Comparison of ENCODE assay signal across 9 cellular contexts in the genomic region with DNA sequence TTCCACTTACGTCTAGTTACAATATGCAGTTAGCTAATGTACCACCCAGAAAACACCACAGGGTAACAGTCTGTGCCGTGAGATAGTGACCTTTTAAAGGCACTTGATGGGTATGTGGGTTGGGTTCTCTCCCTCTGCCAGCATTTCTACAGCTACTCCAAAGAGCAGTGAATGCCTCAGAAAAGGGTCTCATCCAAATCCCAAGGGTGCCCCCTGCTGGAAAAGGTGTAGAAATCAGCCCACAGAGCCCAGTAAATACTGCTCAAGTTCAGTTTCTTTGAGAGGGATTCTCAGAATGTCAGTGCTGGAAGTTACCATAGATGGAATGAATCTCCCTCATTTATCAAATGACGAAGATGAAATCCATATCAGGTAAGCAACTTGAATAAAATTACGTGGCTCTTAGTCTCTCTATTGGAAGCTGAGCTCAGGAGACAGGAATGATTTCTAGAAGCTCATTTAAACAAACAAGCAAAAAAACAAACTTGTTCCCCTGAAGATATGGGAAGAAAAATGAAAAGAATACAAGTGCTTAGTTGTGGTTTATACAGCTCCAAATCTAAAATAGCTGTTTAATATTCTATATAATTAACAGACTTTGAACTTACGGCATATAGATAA. TPM values are rescaled to one million over a fixed set of nuclear protein-coding genes. Genes with fewer than 3 reads are reported as not detected.
DNase-seq lines count a peak whose midpoint lies in the region; ATAC-seq and TF ChIP-seq lines count a peak whose summit lies in the region.
"Had no signal": no experiment of that assay in that cellular context is flagged by ENCODE, and none has a peak within 500 bp of the region (broad histone marks: within the 10 kb centered on the region; RNA-seq: fewer than 3 reads in every experiment).

No MANE protein-coding gene starts in this region.

- H3K36me3 ChIP-seq in liver (ENCODE audit: control insufficient read depth in 4 of 4, insufficient read depth in 3 of 4, low read depth in 1 of 4, low read length in 3 of 4): no peaks in the 10 kb centered on the region
- H3K36me3 ChIP-seq: uterus had no signal

- no peak overlapping the region for H3K27ac ChIP-seq in 22Rv1
- no peak overlapping the region for H3K27ac ChIP-seq in liver (ENCODE audit: low read depth in 1 of 2, low read length in 2 of 2)
- H3K27ac ChIP-seq: uterus had no signal

- TF ChIP-seq CTCF in 22Rv1 (IDR thresholded peaks at IDR 0.05) (peak; percentile 82), GM12875 (IDR thresholded peaks at IDR 0.05; ENCODE audit: borderline replicate concordance, insufficient read depth, low read depth, low read length) (peak; percentile 69), liver (IDR thresholded peaks at IDR 0.05; ENCODE audit: low read depth, low read length, missing input control) (peak; percentile 74)

- no peaks in the 10 kb centered on the region for H3K27me3 ChIP-seq in liver (ENCODE audit: control insufficient read depth in 4 of 4, insufficient read depth in 4 of 4, low read length in 3 of 4)
- H3K27me3 ChIP-seq: uterus had no signal

- peak; percentile 78 for DNase-seq in NCI-H2227 (lab: John Stamatoyannopoulos, UW; ENCODE audit: unreplicated experiment)
- peak; percentile 31 for DNase-seq in cerebellum (ENCODE audit: low spot score)
- DNase-seq in stimulated activated CD8-positive, alpha-beta memory T cell treated with anti-CD3 and anti-CD28 coated beads, Interleukin-12 subunit alpha, Interleukin-12 subunit beta, amount 100 ng/mL, for 24 hours (ENCODE audit: extremely low read depth): peak; percentile 16

- 35% methylated on average over 5 of the region's 5 CpGs for WGBS in liver

- H3K4me3 ChIP-seq in GM12875 (ENCODE audit: low read depth, low read length) (no peak overlapping the region), liver (ENCODE audit: low read depth in 1 of 3, low read length in 3 of 3) (no peak overlapping the region)
- H3K4me3 ChIP-seq: uterus had no signal

- H3K9ac ChIP-seq in liver (ENCODE audit: low read depth in 1 of 2, low read length in 2 of 2): no peak overlapping the region

- TF ChIP-seq RAD21 in liver (IDR thresholded peaks at IDR 0.05): peak; percentile 91 to 93

- H3K4me1 ChIP-seq in liver (ENCODE audit: control insufficient read depth in 4 of 4, insufficient read depth in 4 of 4, low read length in 3 of 4): no peaks in the 10 kb centered on the region
- H3K4me1 ChIP-seq: uterus had no signal

- H3K9me3 ChIP-seq in liver (ENCODE audit: control insufficient read depth in 4 of 4, low read length in 3 of 4): no peaks in the 10 kb centered on the region
- H3K9me3 ChIP-seq: uterus had no signal

- ATAC-seq in HG02973 (IDR thresholded peaks at IDR 0.05; ENCODE audit: unreplicated experiment): peak; percentile 89
- peak; percentile 65 to 80 for ATAC-seq in activated CD4-positive, CD25-positive, alpha-beta regulatory T cell treated with anti-CD3 and anti-CD28 coated beads, Interleukin-2, amount 50 U/mL, for 24 hours

TF ChIP-seq in liver, 16 proteins besides CTCF, POLR2A, EP300 and RAD21:
- TF ChIP-seq RXRA (IDR thresholded peaks at IDR 0.05) (no peak), JUND (IDR thresholded peaks at IDR 0.05) (peak in 1 of 2 donors; percentile 8), SP1 (IDR thresholded peaks at IDR 0.05) (no peak), GABPA (IDR thresholded peaks at IDR 0.05 in 1 of 2, conservative IDR thresholded peaks at IDR 0.05 in 1 of 2) (no peak), TAF1 (conservative IDR thresholded peaks at IDR 0.05) (no peak), HNF4A (conservative IDR thresholded peaks at IDR 0.05) (peak in 1 of 2 donors; percentile 19), HNF4G (IDR thresholded peaks at IDR 0.05) (no peak), NR2F2 (IDR thresholded peaks at IDR 0.05) (no peak), YY1 (IDR thresholded peaks at IDR 0.05) (no peak), FOXA1 (IDR thresholded peaks at IDR 0.05) (no peak)
- TF ChIP-seq, protein P1, sequence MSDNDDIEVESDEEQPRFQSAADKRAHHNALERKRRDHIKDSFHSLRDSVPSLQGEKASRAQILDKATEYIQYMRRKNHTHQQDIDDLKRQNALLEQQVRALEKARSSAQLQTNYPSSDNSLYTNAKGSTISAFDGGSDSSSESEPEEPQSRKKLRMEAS (IDR thresholded peaks at IDR 0.05): no peak

RNA-seq across cellular contexts. Expression of gene RNF175, which starts 9.5 kb away (rescaled TPM):
- total RNA-seq in cerebellum: 14.5 TPM
- total RNA-seq in liver: under 1 TPM; 0.08 to 0.65 TPM
- polyA plus RNA-seq in liver: under 1 TPM in 1 of 2 donors, not detected in 1; 0.24 TPM

RNA-seq across cellular contexts. Expression of gene SFRP2, which starts 38.6 kb away (rescaled TPM):
- 3.7 TPM for total RNA-seq in cerebellum
- total RNA-seq in liver: under 1 TPM in 1 of 2 donors, not detected in 1; 0.08 TPM
- polyA plus RNA-seq in liver: under 1 TPM in 1 of 2 donors, not detected in 1; 0.09 TPM

Comparison
In these comparisons a context has a peak if more than half of its experiments do, and no peak if none do; other contexts are left out.
1. DNase-seq: peak in every context shown above with its lines; median percentile 78 in NCI-H2227; 31 in cerebellum; 16 in stimulated activated CD8-positive, alpha-beta memory T cell treated with anti-CD3 and anti-CD28 coated beads, Interleukin-12 subunit alpha, Interleukin-12 subunit beta, amount 100 ng/mL, for 24 hours.